Comparison of ENCODE assay signal across 8 cellular contexts in the genomic region with DNA sequence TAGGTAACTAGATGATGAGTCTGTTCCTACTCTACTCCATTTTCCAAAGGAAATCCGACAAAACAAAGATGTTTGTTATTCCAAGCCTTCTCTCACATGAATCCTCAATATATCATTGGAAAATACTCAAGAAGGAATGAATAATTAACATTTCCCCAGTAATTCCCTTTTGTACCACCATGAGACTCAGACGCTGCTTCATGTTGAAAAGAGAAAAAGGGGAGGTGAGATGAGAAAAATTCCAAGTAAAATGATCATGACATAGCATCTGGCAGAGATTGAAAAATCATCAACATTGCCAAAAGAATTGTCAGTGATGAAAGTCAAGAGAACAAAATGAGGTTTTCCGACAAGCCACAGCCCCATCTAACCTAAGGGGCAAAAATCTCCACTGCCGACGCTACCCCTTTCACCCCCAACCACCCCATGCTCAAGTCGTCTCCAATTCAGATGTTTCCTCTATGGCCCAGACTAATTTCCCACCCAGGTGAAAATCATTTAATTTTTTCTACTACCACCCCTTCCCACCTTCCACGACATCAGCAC. TPM values are rescaled to one million over a fixed set of nuclear protein-coding genes. Genes with fewer than 3 reads are reported as not detected.
A peak's percentile ranks its signal among the peaks of the same experiment; 100 is the strongest.
DNase-seq lines count a peak whose midpoint lies in the region; ATAC-seq and TF ChIP-seq lines count a peak whose summit lies in the region.

No MANE protein-coding gene starts in this region.

- ATAC-seq in GM18505 (IDR thresholded peaks at IDR 0.05; ENCODE audit: unreplicated experiment) (no peak), HG02798 (IDR thresholded peaks at IDR 0.05; ENCODE audit: poor library complexity, unreplicated experiment) (no peak), GM21381 (IDR thresholded peaks at IDR 0.05; ENCODE audit: unreplicated experiment) (no peak)

- no peaks in the 10 kb centered on the region for H3K9me3 ChIP-seq in suprapubic skin

- H3K4me3 ChIP-seq in Jurkat, Clone E6-1 (ENCODE audit: low read length): peak overlapping the region; percentile 82
- H3K4me3 ChIP-seq in astrocyte of the cerebellum (ENCODE audit: low read depth, low read length) (peak overlapping the region; percentile 88), suprapubic skin (peak overlapping the region; percentile 91)

- in situ Hi-C loops in astrocyte of the cerebellum (cut with HindIII; ENCODE audit: low sequenced_read_pairs): no loop called here

- peaks cover 37% of the 10 kb centered on the region for H3K4me1 ChIP-seq in suprapubic skin

- TF ChIP-seq EP300 in suprapubic skin (IDR thresholded peaks at IDR 0.05): no peak

- TF ChIP-seq POLR2A in suprapubic skin (IDR thresholded peaks at IDR 0.05): no peak
- TF ChIP-seq POLR2A in GM18505 (IDR thresholded peaks at IDR 0.05; ENCODE audit: borderline replicate concordance, extremely low read depth, insufficient read depth, insufficient read length): no peak

- H3K27me3 ChIP-seq in layer of hippocampus (ENCODE audit: control insufficient read depth, insufficient read depth, low read length): no peaks in the 10 kb centered on the region
- no peaks in the 10 kb centered on the region for H3K27me3 ChIP-seq in suprapubic skin

- TF ChIP-seq CTCF in C4-2B (conservative IDR thresholded peaks at IDR 0.05) (no peak; the same call in 1 of the 2 replicates), astrocyte of the cerebellum (IDR thresholded peaks at IDR 0.05; ENCODE audit: low read depth, low read length, missing control alignments) (peak; percentile 32), suprapubic skin (IDR thresholded peaks at IDR 0.05) (peak in 1 of 2 donors; percentile 1)

- no peak for DNase-seq in Jurkat, Clone E6-1 (ENCODE audit: low read depth, low spot score)
- DNase-seq in astrocyte of the cerebellum (ENCODE audit: low read depth) (peak; percentile 18), suprapubic skin (ENCODE audit: low spot score in 2 of 2) (no peak)

- no peaks in the 10 kb centered on the region for H3K36me3 ChIP-seq in suprapubic skin

- 2% methylated on average over 7 of the region's 7 CpGs for WGBS in suprapubic skin

- H3K27ac ChIP-seq in C4-2B: peak overlapping the region; percentile 86
- H3K27ac ChIP-seq in layer of hippocampus (ENCODE audit: low read depth, low read length): peak overlapping the region; percentile 95
- peak overlapping the region; percentile 95 for H3K27ac ChIP-seq in suprapubic skin

RNA-seq across cellular contexts. Expression of gene RAB6A, which starts 1.3 kb away (rescaled TPM):
- 39.3 TPM for polyA plus RNA-seq in Jurkat, Clone E6-1 (2012; ENCODE audit: insufficient read depth, insufficient read length)
- total RNA-seq in suprapubic skin: 100 to 1,000 TPM in 3 of 4 donors, 10 to 100 TPM in 1; 89.7 to 182 (median 113) TPM

RNA-seq across cellular contexts. Expression of gene MRPL48, which starts 28.1 kb away (rescaled TPM):
- 58.9 TPM for polyA plus RNA-seq in Jurkat, Clone E6-1 (2012; ENCODE audit: insufficient read depth, insufficient read length)
- total RNA-seq in suprapubic skin: 10 to 100 TPM; 10.5 to 24.4 (median 15.4) TPM
